ENCODE assay signal across 19 cellular contexts in the genomic region with DNA sequence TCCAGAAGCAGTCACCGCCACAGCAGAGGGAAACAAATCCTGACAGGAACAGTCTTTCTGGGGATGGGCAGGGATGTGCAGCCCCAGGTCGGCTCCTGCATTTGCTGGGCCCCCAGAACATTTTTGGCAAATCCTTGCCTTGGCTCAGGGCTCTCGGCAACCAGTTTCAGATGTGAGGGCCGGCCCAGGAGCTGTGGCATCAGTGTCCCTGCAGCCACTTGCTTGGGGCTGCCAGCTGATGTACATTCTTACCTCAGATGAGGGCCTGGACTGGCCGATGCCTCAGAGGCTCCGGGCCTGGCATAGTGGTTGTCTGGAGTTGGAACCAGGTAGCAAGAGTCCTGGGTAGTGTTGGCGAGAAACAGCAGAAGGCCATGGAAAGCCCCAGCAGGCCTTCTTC. TPM values are rescaled to one million over a fixed set of nuclear protein-coding genes. Genes with fewer than 3 reads are reported as not detected.
DNase-seq lines count a peak whose midpoint lies in the region; ATAC-seq and TF ChIP-seq lines count a peak whose summit lies in the region.
"Had no signal": no experiment of that assay in that cellular context is flagged by ENCODE, and none has a peak within 500 bp of the region (broad histone marks: within the 10 kb centered on the region; RNA-seq: fewer than 3 reads in every experiment).

No MANE protein-coding gene starts in this region.

- ATAC-seq in HG02588 (IDR thresholded peaks at IDR 0.05; ENCODE audit: unreplicated experiment), result no peak
- ATAC-seq: GM23338 had no signal

- H3K27ac ChIP-seq in BLaER1 treated with 17β-estradiol and CSF1 and Interleukin-3, amounts not matched to agents 10 nM and 100 nM, result peak overlapping the region in 2 of 11 experiments; percentile 22 to 31; a peak in 4 of 22 replicates
- H3K27ac ChIP-seq in RWPE1, result peak overlapping the region; percentile 77

- no peak for TF ChIP-seq CTCF in RWPE1 (conservative IDR thresholded peaks at IDR 0.05; ENCODE audit: low read depth)
- no peak for TF ChIP-seq CTCF in neural crest cell (conservative IDR thresholded peaks at IDR 0.05)

- peaks cover 53 to 85% (median 77%) of the 10 kb centered on the region in 10 experiments for H3K4me1 ChIP-seq in BLaER1 treated with 17β-estradiol and CSF1 and Interleukin-3, amounts not matched to agents 10 nM and 100 nM

- peak overlapping the region in 6 of 11 experiments; percentile 97 to 100 (median 100); a peak in 9 of 22 replicates for H3K4me2 ChIP-seq in BLaER1 treated with 17β-estradiol and CSF1 and Interleukin-3, amounts not matched to agents 10 nM and 100 nM
- H3K4me2 ChIP-seq: GM23338 had no signal

- H4K20me1 ChIP-seq in BLaER1 treated with 17β-estradiol and CSF1 and Interleukin-3, amounts not matched to agents 10 nM and 100 nM, result peaks cover 64 to 82% (median 80%) of the 10 kb centered on the region in 11 experiments

- H3K9ac ChIP-seq in BLaER1 treated with 17β-estradiol and CSF1 and Interleukin-3, amounts not matched to agents 10 nM and 100 nM, result peak overlapping the region in 6 of 11 experiments; percentile 14 to 99 (median 94); a peak in 2 of 22 replicates

- no peaks in the 10 kb centered on the region for H3K9me3 ChIP-seq in BLaER1 treated with 17β-estradiol and CSF1 and Interleukin-3, amounts not matched to agents 10 nM and 100 nM (replicated peaks in 1 of 11)

- peak overlapping the region; percentile 93 for H3K4me3 Mint-ChIP-seq in neural crest cell
- H3K4me3 Mint-ChIP-seq: B cell, GM23338, HFFc6 had no signal

- H3K27me3 Mint-ChIP-seq in neural crest cell (ENCODE audit: low read depth), result peaks cover 3% of the 10 kb centered on the region
- H3K27me3 Mint-ChIP-seq: B cell, IgD-negative memory B cell had no signal

- POLR2A ChIA-PET in RWPE1 (lab: Yijun Ruan, JAX; ENCODE audit: low non-redundant PET), result interaction anchor here (1.1 kb wide), 1 partner anchor 14 kb away, joined by 3 read pairs; a partner anchor contains a TSS

- no peaks in the 10 kb centered on the region for H3K9me3 Mint-ChIP-seq in neural crest cell
- H3K9me3 Mint-ChIP-seq: GM23338, H9, HFFc6, IgD-negative memory B cell had no signal

- H3K36me3 Mint-ChIP-seq in neural crest cell (ENCODE audit: low read depth), result no peaks in the 10 kb centered on the region
- H3K36me3 Mint-ChIP-seq: IgD-negative memory B cell had no signal

- H3K36me3 ChIP-seq in BLaER1 treated with 17β-estradiol and CSF1 and Interleukin-3, amounts not matched to agents 10 nM and 100 nM, result peaks cover 42 to 72% (median 60%) of the 10 kb centered on the region in 11 experiments

- no peak overlapping the region for H3K4me3 ChIP-seq in BLaER1 treated with 17β-estradiol and CSF1 and Interleukin-3, amounts not matched to agents 10 nM and 100 nM
- H3K4me3 ChIP-seq: GM23338 had no signal

- H3K27me3 ChIP-seq in BLaER1 treated with 17β-estradiol and CSF1 and Interleukin-3, amounts not matched to agents 10 nM and 100 nM, result no peaks in the 10 kb centered on the region

- DNase-seq in RWPE1 (ENCODE audit: low spot score) (no peak), neural crest cell (ENCODE audit: low read depth, low spot score) (no peak), Kasumi-1 (lab: John Stamatoyannopoulos, UW) (no peak)
- no peak for DNase-seq in stimulated activated CD4-positive, alpha-beta T cell treated with anti-CD3 and anti-CD28 coated beads, Interleukin-2, amount 100 ng/mL, for 48 hours
- DNase-seq: H9, HFFc6, NCI-H1092, NCI-H1417 treated with DMSO at 0.1 percent for 48 hours, NCI-H1694 treated with DMSO at 0.1 percent for 48 hours, NCI-H2081, NCI-H2227 treated with DMSO at 0.1 percent for 48 hours, NCI-H69, RPMI8226, SHP77 had no signal

- H3K4me1 Mint-ChIP-seq in neural crest cell, result peaks cover 54% of the 10 kb centered on the region

- no peak overlapping the region for H3K27ac Mint-ChIP-seq in neural crest cell (ENCODE audit: unreplicated experiment)
- H3K27ac Mint-ChIP-seq: GM23338, H9, HFFc6 had no signal

- CTCF ChIA-PET in RWPE1 (lab: Yijun Ruan, JAX), result no interaction called here

RNA-seq across cellular contexts. Expression of a gene that starts 4.2 kb away (rescaled TPM):
- total RNA-seq in neural crest cell, result 11.7 and 12.8 TPM in 2 replicates

RNA-seq across cellular contexts. Expression of a gene that starts 4.3 kb away (rescaled TPM):
- total RNA-seq in neural crest cell, result 29.7 and 30.6 TPM in 2 replicates

RNA-seq across cellular contexts. Expression of a gene that starts 4.5 kb away (rescaled TPM):
- total RNA-seq in neural crest cell, result 37.8 and 39.2 TPM in 2 replicates

RNA-seq across cellular contexts. Expression of a gene that starts 9.3 kb away (rescaled TPM):
- 2.3 and 2.5 TPM in 2 replicates for total RNA-seq in neural crest cell

RNA-seq across cellular contexts. Expression of a gene that starts 14.2 kb away (rescaled TPM):
- total RNA-seq in neural crest cell, result 15.1 and 16.8 TPM in 2 replicates
